Comparison of ENCODE assay signal across 29 cellular contexts in genomic region chr4:157127571-157127970, GRCh38. TPM values are rescaled to one million over a fixed set of nuclear protein-coding genes. Genes with fewer than 3 reads are reported as not detected.
"Had no signal": no experiment of that assay in that cellular context is flagged by ENCODE, and none has a peak within 500 bp of the region (broad histone marks: within the 10 kb centered on the region; RNA-seq: fewer than 3 reads in every experiment).

No MANE protein-coding gene starts in this region.

- H3K27ac Mint-ChIP-seq: activated CD4-positive, alpha-beta T cell treated with anti-CD3 and anti-CD28 coated beads for 36 hours; activated CD4-positive, alpha-beta T cell treated with anti-CD3 and anti-CD28 coated beads, Interleukin-2, amount 10 ng/mL, durations not matched to agents 7 days and 5 days; activated naive CD4-positive, alpha-beta T cell treated with anti-CD3 and anti-CD28 coated beads for 36 hours; activated naive CD4-positive, alpha-beta T cell treated with anti-CD3 and anti-CD28 coated beads, Interleukin-2, amount 50 U/mL, for 72 hours; activated T-helper 1 cell treated with anti-CD3 and anti-CD28 coated beads, Interleukin-12 subunit alpha, Interleukin-12 subunit beta, Interleukin-2, Interleukin-4 antibody, amounts not matched to agents 30 ng/mL and 10 ng/mL and 1 ng/mL, durations not matched to agents 14 hours and 24 hours and 36 hours; T-helper 1 cell treated with Interleukin-12 subunit alpha and Interleukin-12 subunit beta and Interleukin-4 antibody, amounts not matched to agents 30 μg/mL and 1 μg/mL, for 36 hours; T-helper 2 cell treated with Interferon-gamma antibody and Interleukin-4, amounts not matched to agents 5 μg/mL and 100 μg/mL, for 36 hours had no signal

- H3K27me3 ChIP-seq: adrenal gland, body of pancreas, SJCRH30 had no signal

- H3K36me3 Mint-ChIP-seq: activated naive CD4-positive, alpha-beta T cell treated with anti-CD3 and anti-CD28 coated beads, Interleukin-2, amount 50 U/mL, for 72 hours had no signal

- FAIRE-seq: bronchial epithelial cell had no signal

- H3K4me1 ChIP-seq: adrenal gland, body of pancreas, SJCRH30 had no signal

- DNase-seq: activated CD4-positive, alpha-beta T cell treated with anti-CD3 and anti-CD28 coated beads for 36 hours; activated CD4-positive, alpha-beta T cell treated with anti-CD3 and anti-CD28 coated beads, Interleukin-2, amount 10 ng/mL, durations not matched to agents 7 days and 5 days; activated CD4-positive, alpha-beta T cell treated with anti-CD3 and anti-CD28 coated beads, Interleukin-2, amount 50 U/mL, for 48 hours; activated CD8-positive, alpha-beta memory T cell treated with anti-CD3 and anti-CD28 coated beads, Interleukin-2, amount 50 U/mL, for 4 hours; activated gamma-delta T cell treated with Interleukin-2 at 50 U/mL for 16 hours; activated naive CD4-positive, alpha-beta T cell treated with anti-CD3 and anti-CD28 coated beads for 36 hours; activated T-cell treated with anti-CD3 and anti-CD28 coated beads for 4 hours; activated T-cell treated with anti-CD3 and anti-CD28 coated beads, Interleukin-2, amount 50 U/mL, for 4 hours; adrenal gland; body of pancreas; caudate nucleus; MM.1S; MV-4-11; NCI-H1092; NCI-H1436 treated with DMSO at 0.1 percent for 48 hours; NCI-H1694 treated with DMSO at 0.1 percent for 48 hours; NCI-H2029; NCI-H345; NCI-H524 treated with DMSO at 0.1 percent for 48 hours; SHP77; SJCRH30 had no signal

- H3K9me3 Mint-ChIP-seq: activated CD4-positive, alpha-beta T cell treated with anti-CD3 and anti-CD28 coated beads, Interleukin-2, amount 10 ng/mL, durations not matched to agents 7 days and 5 days; activated naive CD4-positive, alpha-beta T cell treated with anti-CD3 and anti-CD28 coated beads for 36 hours; activated T-helper 1 cell treated with anti-CD3 and anti-CD28 coated beads, Interleukin-12 subunit alpha, Interleukin-12 subunit beta, Interleukin-2, Interleukin-4 antibody, amounts not matched to agents 30 ng/mL and 10 ng/mL and 1 ng/mL, durations not matched to agents 14 hours and 24 hours and 36 hours; T-helper 1 cell treated with Interleukin-12 subunit alpha and Interleukin-12 subunit beta and Interleukin-4 antibody, amounts not matched to agents 30 μg/mL and 1 μg/mL, for 36 hours; T-helper 2 cell treated with Interferon-gamma antibody and Interleukin-4, amounts not matched to agents 5 μg/mL and 100 μg/mL, for 36 hours had no signal

- H3K27ac ChIP-seq: adrenal gland, body of pancreas, SJCRH30, SK-N-MC had no signal

- H3K4me3 Mint-ChIP-seq: activated CD4-positive, alpha-beta T cell treated with anti-CD3 and anti-CD28 coated beads for 36 hours; activated CD4-positive, alpha-beta T cell treated with anti-CD3 and anti-CD28 coated beads, Interleukin-2, amount 10 ng/mL, durations not matched to agents 7 days and 5 days; activated naive CD4-positive, alpha-beta T cell treated with anti-CD3 and anti-CD28 coated beads for 36 hours; activated T-cell treated with anti-CD3 and anti-CD28 coated beads, Interleukin-2, amount 50 U/mL, for 4 hours; activated T-helper 1 cell treated with anti-CD3 and anti-CD28 coated beads, Interleukin-12 subunit alpha, Interleukin-12 subunit beta, Interleukin-2, Interleukin-4 antibody, amounts not matched to agents 30 ng/mL and 10 ng/mL and 1 ng/mL, durations not matched to agents 14 hours and 24 hours and 36 hours; T-helper 1 cell treated with Interleukin-12 subunit alpha and Interleukin-12 subunit beta and Interleukin-4 antibody, amounts not matched to agents 30 μg/mL and 1 μg/mL, for 36 hours; T-helper 2 cell treated with Interferon-gamma antibody and Interleukin-4, amounts not matched to agents 5 μg/mL and 100 μg/mL, for 36 hours had no signal

- H3K27me3 Mint-ChIP-seq: activated CD4-positive, alpha-beta T cell treated with anti-CD3 and anti-CD28 coated beads for 36 hours; activated CD4-positive, alpha-beta T cell treated with anti-CD3 and anti-CD28 coated beads, Interleukin-2, amount 10 ng/mL, durations not matched to agents 7 days and 5 days had no signal

- H3K4me3 ChIP-seq: adrenal gland, body of pancreas, SJCRH30, SK-N-MC had no signal

- H3K36me3 ChIP-seq: adrenal gland, SJCRH30 had no signal

- H3K4me1 Mint-ChIP-seq: activated CD4-positive, alpha-beta T cell treated with anti-CD3 and anti-CD28 coated beads for 36 hours; activated CD4-positive, alpha-beta T cell treated with anti-CD3 and anti-CD28 coated beads, Interleukin-2, amount 10 ng/mL, durations not matched to agents 7 days and 5 days had no signal

- ATAC-seq: activated CD4-positive, alpha-beta T cell treated with anti-CD3 and anti-CD28 coated beads for 36 hours; activated CD4-positive, CD25-positive, alpha-beta regulatory T cell treated with anti-CD3 and anti-CD28 coated beads, Interleukin-2, amount 50 U/mL, for 24 hours; activated naive CD4-positive, alpha-beta T cell treated with anti-CD3 and anti-CD28 coated beads, Interleukin-2, amount 50 U/mL, for 72 hours; activated T-cell treated with anti-CD3 and anti-CD28 coated beads, Interleukin-2, amount 50 U/mL, for 4 hours; body of pancreas; Panc1 had no signal

- H3K9me3 ChIP-seq: adrenal gland, body of pancreas, SJCRH30 had no signal

RNA-seq across cellular contexts. Expression of gene GLRB, which starts 51.6 kb away (rescaled TPM):
- total RNA-seq: activated CD4-positive, alpha-beta T cell treated with anti-CD3 and anti-CD28 coated beads for 36 hours; activated CD4-positive, alpha-beta T cell treated with anti-CD3 and anti-CD28 coated beads, Interleukin-2, amount 10 ng/mL, durations not matched to agents 7 days and 5 days; activated naive CD4-positive, alpha-beta T cell treated with anti-CD3 and anti-CD28 coated beads for 36 hours; activated naive CD4-positive, alpha-beta T cell treated with anti-CD3 and anti-CD28 coated beads, Interleukin-2, amount 50 U/mL, for 72 hours; activated T-cell treated with anti-CD3 and anti-CD28 coated beads, Interleukin-2, amount 50 U/mL, for 4 hours; activated T-helper 1 cell treated with anti-CD3 and anti-CD28 coated beads, Interleukin-12 subunit alpha, Interleukin-12 subunit beta, Interleukin-2, Interleukin-4 antibody, amounts not matched to agents 30 ng/mL and 10 ng/mL and 1 ng/mL, durations not matched to agents 14 hours and 24 hours and 36 hours had no signal
